Comparison of ENCODE assay signal across 1 cellular context in the genomic region with DNA sequence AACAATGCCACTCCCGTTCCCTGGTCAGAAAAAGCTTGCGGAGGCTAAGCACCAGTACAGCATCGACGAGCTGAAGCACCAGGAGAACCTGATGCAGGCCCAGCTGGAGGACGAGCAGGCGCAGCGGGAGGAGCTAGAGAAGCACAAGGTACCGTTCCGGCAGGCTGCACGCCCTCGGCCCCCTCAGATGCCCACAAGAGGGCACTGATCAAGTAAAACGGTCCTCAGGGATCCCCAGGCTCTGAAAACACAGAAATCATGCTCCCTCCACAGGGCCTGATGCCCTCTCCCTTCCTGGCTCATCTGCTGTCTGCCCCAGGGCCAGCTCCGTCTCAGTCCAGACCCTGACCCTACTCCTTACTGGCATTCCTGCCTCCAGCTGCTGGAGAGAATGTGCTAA.
A peak's percentile ranks its signal among the peaks of the same experiment; 100 is the strongest.
TF ChIP-seq lines count a peak whose summit lies in the region.

No MANE protein-coding gene starts in this region.

TF ChIP-seq in HepG2, 621 proteins besides CTCF, POLR2A, EP300 and RAD21 (continued from another document):
- TF ChIP-seq, protein P1, sequence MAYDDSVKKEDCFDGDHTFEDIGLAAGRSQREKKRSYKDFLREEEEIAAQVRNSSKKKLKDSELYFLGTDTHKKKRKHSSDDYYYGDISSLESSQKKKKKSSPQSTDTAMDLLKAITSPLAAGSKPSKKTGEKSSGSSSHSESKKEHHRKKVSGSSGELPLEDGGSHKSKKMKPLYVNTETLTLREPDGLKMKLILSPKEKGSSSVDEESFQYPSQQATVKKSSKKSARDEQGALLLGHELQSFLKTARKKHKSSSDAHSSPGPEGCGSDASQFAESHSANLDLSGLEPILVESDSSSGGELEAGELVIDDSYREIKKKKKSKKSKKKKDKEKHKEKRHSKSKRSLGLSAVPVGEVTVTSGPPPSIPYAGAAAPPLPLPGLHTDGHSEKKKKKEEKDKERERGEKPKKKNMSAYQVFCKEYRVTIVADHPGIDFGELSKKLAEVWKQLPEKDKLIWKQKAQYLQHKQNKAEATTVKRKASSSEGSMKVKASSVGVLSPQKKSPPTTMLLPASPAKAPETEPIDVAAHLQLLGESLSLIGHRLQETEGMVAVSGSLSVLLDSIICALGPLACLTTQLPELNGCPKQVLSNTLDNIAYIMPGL (CRISPR knock-in tag; IDR thresholded peaks at IDR 0.05; ENCODE audit: borderline replicate concordance in 1 of 2, low read depth in 1 of 2), result peak in 1 of 2 experiments; percentile 28; a peak in 1 of 4 replicates
- TF ChIP-seq, protein P2, sequence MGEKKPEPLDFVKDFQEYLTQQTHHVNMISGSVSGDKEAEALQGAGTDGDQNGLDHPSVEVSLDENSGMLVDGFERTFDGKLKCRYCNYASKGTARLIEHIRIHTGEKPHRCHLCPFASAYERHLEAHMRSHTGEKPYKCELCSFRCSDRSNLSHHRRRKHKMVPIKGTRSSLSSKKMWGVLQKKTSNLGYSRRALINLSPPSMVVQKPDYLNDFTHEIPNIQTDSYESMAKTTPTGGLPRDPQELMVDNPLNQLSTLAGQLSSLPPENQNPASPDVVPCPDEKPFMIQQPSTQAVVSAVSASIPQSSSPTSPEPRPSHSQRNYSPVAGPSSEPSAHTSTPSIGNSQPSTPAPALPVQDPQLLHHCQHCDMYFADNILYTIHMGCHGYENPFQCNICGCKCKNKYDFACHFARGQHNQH (CRISPR knock-in tag; IDR thresholded peaks at IDR 0.05), result 0 out of 2 replicates have a peak, but pooled peaks have one; percentile 30
- TF ChIP-seq PLRG1 (conservative IDR thresholded peaks at IDR 0.05) (no peak), PHF21A (CRISPR knock-in tag; IDR thresholded peaks at IDR 0.05) (no peak)
